ENCODE assay signal across 8 cellular contexts in genomic region chr13:69857188-69857821, GRCh38.
DNase-seq lines count a peak whose midpoint lies in the region; ATAC-seq and TF ChIP-seq lines count a peak whose summit lies in the region.

No MANE protein-coding gene starts in this region.

- no peaks in the 10 kb centered on the region for H3K9me2 ChIP-seq in PC-3 (replicated peaks; ENCODE audit: low read length)

- H3K27me3 ChIP-seq in GM06990 (replicated peaks; ENCODE audit: control insufficient read depth, insufficient read depth, low read length) (no peaks in the 10 kb centered on the region), PC-3 (ENCODE audit: low read length) (no peaks in the 10 kb centered on the region), prostate gland (replicated peaks; ENCODE audit: insufficient read depth) (no peaks in the 10 kb centered on the region)

- H3K36me3 ChIP-seq in GM06990 (ENCODE audit: control insufficient read depth, insufficient read depth, low read length) (no peaks in the 10 kb centered on the region), PC-3 (ENCODE audit: low read depth, low read length) (no peaks in the 10 kb centered on the region), prostate gland (no peaks in the 10 kb centered on the region)

- POLR2A ChIA-PET in PC-3 (lab: Charles Lee; ENCODE audit: unreplicated experiment), result no interaction called here

- no peaks in the 10 kb centered on the region for H3F3A ChIP-seq in PC-3 (ENCODE audit: low read length, unreplicated experiment)

- H3K4me1 ChIP-seq in PC-3 (ENCODE audit: insufficient read depth, low read length) (no peaks in the 10 kb centered on the region), prostate gland (replicated peaks) (no peaks in the 10 kb centered on the region)

- H3K4me3 ChIP-seq in GM06990 (replicated peaks; ENCODE audit: low read depth, low read length) (no peak overlapping the region), PC-3 (ENCODE audit: low read length) (no peak overlapping the region), prostate gland (no peak overlapping the region)

- H3K79me2 ChIP-seq in PC-3 (ENCODE audit: low read length), result no peaks in the 10 kb centered on the region

- ATAC-seq in GM21737 (IDR thresholded peaks at IDR 0.05; ENCODE audit: unreplicated experiment) (peak; percentile 84), PC-3 (peak; percentile 65)

- no peak overlapping the region for H3K9ac ChIP-seq in PC-3 (ENCODE audit: low read length)

- intact Hi-C loops in PC-3 (cut with micrococcal nuclease), result loop anchor here (1.0 to 5.0 kb wide), 4 partner anchors 278 to 710 kb away; no protein-coding TSS in a partner anchor
- intact Hi-C loops in prostate gland (cut with DNase I), result no loop called here

- peak; percentile 55 for TF ChIP-seq CTCF in GM06990 (IDR thresholded peaks at IDR 0.05; ENCODE audit: insufficient read depth, low read length, poor library complexity, severe bottlenecking)
- TF ChIP-seq CTCF in PC-3 (conservative IDR thresholded peaks at IDR 0.05; ENCODE audit: low read depth, low read length), result peak; percentile 67
- TF ChIP-seq CTCF in prostate gland (IDR thresholded peaks at IDR 0.05), result peak; percentile 40 to 68 (median 52)

- no TSS peak for BruUV-seq in PC-3 (replicated peaks; lab: Mats Ljungman, UMichigan)

- 5% methylated on average over 4 of the region's 4 CpGs for WGBS in prostate gland

- no peaks in the 10 kb centered on the region for H4K20me1 ChIP-seq in PC-3 (ENCODE audit: low read length)

- H3K27ac ChIP-seq in PC-3 (ENCODE audit: low read length) (no peak overlapping the region), epithelial cell of prostate (no peak overlapping the region), prostate gland (no peak overlapping the region)

- DNase-seq in GM06990 (ENCODE audit: extremely low read depth, insufficient read length) (peak; percentile 8), KG1 (lab: John Stamatoyannopoulos, UW) (peak; percentile 37), PC-3 (peak; percentile 66), epithelial cell of prostate (ENCODE audit: low read depth, low spot score) (peak; percentile 6), prostate gland (ENCODE audit: low spot score) (no peak), islet precursor cell (no peak), activated T-cell treated with anti-CD3 and anti-CD28 coated beads for 4 hours (no peak)

- H3K4me2 ChIP-seq in PC-3 (ENCODE audit: low read length), result no peak overlapping the region

- no peak for TF ChIP-seq POLR2A in prostate gland (IDR thresholded peaks at IDR 0.05)

- H3K9me3 ChIP-seq in PC-3 (ENCODE audit: low read length) (no peaks in the 10 kb centered on the region), prostate gland (no peaks in the 10 kb centered on the region)

- CTCF ChIA-PET in PC-3 (lab: Charles Lee), result no interaction called here

- no peak overlapping the region for H2AFZ ChIP-seq in PC-3 (ENCODE audit: low read length)

Comparison
In these comparisons a context has a peak if more than half of its experiments do, and no peak if none do; other contexts are left out.
1. DNase-seq: peak in GM06990 (single experiment), KG1 (single experiment), PC-3 (single experiment) and epithelial cell of prostate (single experiment); none in prostate gland (single experiment), islet precursor cell (single experiment) and activated T-cell treated with anti-CD3 and anti-CD28 coated beads for 4 hours (single experiment).
2. Peak in every context shown above with its lines, with median percentiles within 50 percentile points of each other: CTCF ChIP-seq.